ENCODE assay signal across 9 cellular contexts in genomic region chr7:105131033-105131656, GRCh38.
A peak's percentile ranks its signal among the peaks of the same experiment; 100 is the strongest.
DNase-seq lines count a peak whose midpoint lies in the region; ATAC-seq and TF ChIP-seq lines count a peak whose summit lies in the region.
"Had no signal": no experiment of that assay in that cellular context is flagged by ENCODE, and none has a peak within 500 bp of the region (broad histone marks: within the 10 kb centered on the region; RNA-seq: fewer than 3 reads in every experiment).

No MANE protein-coding gene starts in this region.

- H3K9me3 Mint-ChIP-seq in CD4-positive, alpha-beta memory T cell, result peaks cover 0 to 1% (median 0%) of the 10 kb centered on the region in 8 donors
- no peaks in the 10 kb centered on the region for H3K9me3 Mint-ChIP-seq in endodermal cell
- H3K9me3 Mint-ChIP-seq: CD14-positive monocyte had no signal

- no peaks in the 10 kb centered on the region for H3K27me3 ChIP-seq in CD4-positive, alpha-beta memory T cell (ENCODE audit: insufficient read depth, low read length)
- H3K27me3 ChIP-seq in endodermal cell (ENCODE audit: control insufficient read depth, insufficient read depth, low read length, poor library complexity, severe bottlenecking), result no peaks in the 10 kb centered on the region

- H3K36me3 ChIP-seq in CD4-positive, alpha-beta memory T cell (ENCODE audit: insufficient read depth, low read length), result peaks cover 31% of the 10 kb centered on the region
- H3K36me3 ChIP-seq in endodermal cell (ENCODE audit: control insufficient read depth, insufficient read depth, low read length), result peaks cover 13% of the 10 kb centered on the region

- ATAC-seq in GM19025 (IDR thresholded peaks at IDR 0.05; ENCODE audit: low read depth, unreplicated experiment), result peak; percentile 65
- ATAC-seq in HG03378 (IDR thresholded peaks at IDR 0.05; ENCODE audit: unreplicated experiment), result peak; percentile 58

- no peak overlapping the region for H3K4me3 ChIP-seq in CD4-positive, alpha-beta memory T cell (ENCODE audit: low read length in 2 of 2)
- H3K4me3 ChIP-seq in endodermal cell (ENCODE audit: low read length), result no peak overlapping the region

- WGBS in endodermal cell (ENCODE audit: insufficient coverage in 1 of 2, insufficient read length in 1 of 2), 2 experiments, result 85 to 90% methylated on average over 6 to 12 of the region's 12 CpGs

- no peak for DNase-seq in CD4-positive, alpha-beta memory T cell
- DNase-seq in endodermal cell (peak; percentile 44), NCI-H1417 treated with DMSO at 0.1 percent for 48 hours (lab: John Stamatoyannopoulos, UW) (no peak), GOT3 (lab: John Stamatoyannopoulos, UW) (no peak), NCI-H2107 (lab: John Stamatoyannopoulos, UW) (no peak), KG1 (lab: John Stamatoyannopoulos, UW) (no peak)

- peaks cover 6% of the 10 kb centered on the region for H3K4me1 ChIP-seq in CD4-positive, alpha-beta memory T cell (ENCODE audit: insufficient read depth, low read length)
- H3K4me1 ChIP-seq in endodermal cell (ENCODE audit: control insufficient read depth, insufficient read depth, low read length), result no peaks in the 10 kb centered on the region

- CTCF ChIA-PET in CD4-positive, alpha-beta memory T cell (lab: Charles Lee; ENCODE audit: partially characterized antibody), result interaction anchor here (0.5 to 2.0 kb wide), 3 partner anchors 10 to 214 kb away, joined by 3 to 5 read pairs (median 4); no protein-coding TSS in a partner anchor

- no peaks in the 10 kb centered on the region for H3K9me3 ChIP-seq in CD4-positive, alpha-beta memory T cell (ENCODE audit: control insufficient read depth in 1 of 2, low read length in 2 of 2)
- no peaks in the 10 kb centered on the region for H3K9me3 ChIP-seq in endodermal cell (ENCODE audit: control insufficient read depth, low read length)

- peak overlapping the region in 5 of 7 donors; percentile 55 to 91 (median 83) for H3K27ac Mint-ChIP-seq in CD4-positive, alpha-beta memory T cell
- H3K27ac Mint-ChIP-seq in endodermal cell, result no peak overlapping the region

- no peak overlapping the region for H3K27ac ChIP-seq in CD4-positive, alpha-beta memory T cell (ENCODE audit: low read depth, low read length)
- H3K27ac ChIP-seq in endodermal cell (ENCODE audit: low read depth, low read length), result no peak overlapping the region

- intact Hi-C loops in CD4-positive, alpha-beta memory T cell (cut with micrococcal nuclease), result no loop called here

- TF ChIP-seq CTCF in endodermal cell (conservative IDR thresholded peaks at IDR 0.05), result no peak

- peaks cover 26 to 54% of the 10 kb centered on the region in 2 donors for H3K36me3 Mint-ChIP-seq in CD4-positive, alpha-beta memory T cell
- H3K36me3 Mint-ChIP-seq in endodermal cell (ENCODE audit: low read depth), result peaks cover 23% of the 10 kb centered on the region

- H3K9ac ChIP-seq in endodermal cell (ENCODE audit: extremely low read depth, low read length, poor library complexity, severe bottlenecking), result no peak overlapping the region

- H3K27me3 Mint-ChIP-seq in CD4-positive, alpha-beta memory T cell, result no peaks in the 10 kb centered on the region
- H3K27me3 Mint-ChIP-seq in endodermal cell (ENCODE audit: insufficient read depth), result no peaks in the 10 kb centered on the region

- H3K4me1 Mint-ChIP-seq in CD4-positive, alpha-beta memory T cell, result peaks cover 9 to 17% (median 13%) of the 10 kb centered on the region in 4 donors
- peaks cover 4% of the 10 kb centered on the region for H3K4me1 Mint-ChIP-seq in endodermal cell
- H3K4me1 Mint-ChIP-seq: CD14-positive monocyte had no signal

- H3K4me3 Mint-ChIP-seq in CD4-positive, alpha-beta memory T cell, result peak overlapping the region in 1 of 8 donors; percentile 31
- no peak overlapping the region for H3K4me3 Mint-ChIP-seq in endodermal cell
- H3K4me3 Mint-ChIP-seq: CD14-positive monocyte had no signal

- POLR2A ChIA-PET in CD4-positive, alpha-beta memory T cell (lab: Charles Lee; ENCODE audit: partially characterized antibody), result interaction anchor here (0.7 kb wide), 1 partner anchor 21 kb away, joined by 3 read pairs; no protein-coding TSS in a partner anchor
